ENCODE assay signal across 24 cellular contexts in the genomic region with DNA sequence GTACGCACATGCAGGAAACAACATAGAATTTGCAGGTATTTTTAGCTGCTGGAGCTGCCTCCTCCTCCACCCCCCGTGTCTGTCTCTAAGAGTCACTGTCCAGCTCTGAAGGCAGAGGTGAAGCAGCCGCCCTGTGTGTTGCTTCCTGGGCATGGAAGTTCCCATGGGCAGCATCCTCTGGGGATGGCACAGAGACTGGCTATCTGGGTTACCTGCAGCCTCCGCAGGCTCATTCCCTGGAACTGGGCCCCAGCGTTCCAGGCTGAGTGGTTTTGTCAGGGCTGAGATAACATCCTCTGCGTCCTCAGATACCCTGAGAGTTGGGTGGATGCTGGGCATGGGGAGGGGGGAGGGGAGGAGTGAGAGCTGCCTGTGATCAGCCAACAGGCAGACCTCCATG.
"Had no signal": no experiment of that assay in that cellular context is flagged by ENCODE, and none has a peak within 500 bp of the region (broad histone marks: within the 10 kb centered on the region; RNA-seq: fewer than 3 reads in every experiment).

No MANE protein-coding gene starts in this region.

- H3K27ac Mint-ChIP-seq: activated naive CD8-positive, alpha-beta T cell treated with anti-CD3 and anti-CD28 coated beads for 36 hours; activated T-cell treated with anti-CD3 and anti-CD28 coated beads, Interleukin-2, amount 50 U/mL, for 24 hours; natural killer cell treated with Interleukin-12 subunit alpha and Interleukin-12 subunit beta and Interleukin-15 and Interleukin-18, amount 100 ng/mL, for 72 hours; stimulated activated naive B cell treated with anti-CD40 and anti-IgM and Interleukin-4, amounts not matched to agents 10 μg/mL and 1 μg/mL and 100 μg/mL, for 72 hours; T-cell; T-helper 2 cell treated with Interferon-gamma antibody and Interleukin-4, amounts not matched to agents 5 μg/mL and 100 μg/mL, for 36 hours; WTC11 had no signal

- H3K9me3 Mint-ChIP-seq: natural killer cell treated with Interleukin-12 subunit alpha and Interleukin-12 subunit beta and Interleukin-15 and Interleukin-18, amount 100 ng/mL, for 72 hours; T-helper 2 cell treated with Interferon-gamma antibody and Interleukin-4, amounts not matched to agents 5 μg/mL and 100 μg/mL, for 36 hours had no signal

- DNase-seq: activated CD8-positive, alpha-beta memory T cell treated with anti-CD3 and anti-CD28 coated beads for 24 hours; activated CD8-positive, alpha-beta memory T cell treated with anti-CD3 and anti-CD28 coated beads, Interleukin-2, amount 50 U/mL, for 4 hours; activated naive CD4-positive, alpha-beta T cell treated with Interleukin-2 at 50 U/mL for 16 hours; activated naive CD8-positive, alpha-beta T cell treated with anti-CD3 and anti-CD28 coated beads for 36 hours; activated T-cell treated with anti-CD3 and anti-CD28 coated beads, Interleukin-2, amount 50 U/mL, for 24 hours; amniotic stem cell; cerebellar nuclear complex; esophagus squamous epithelium; head of caudate nucleus; kidney; mammary epithelial cell; midbrain; nucleus accumbens; stimulated activated CD4-positive, alpha-beta T cell treated with anti-CD3 and anti-CD28 coated beads, Interleukin-2, amount 100 ng/mL, for 48 hours; stimulated activated CD8-positive, alpha-beta memory T cell treated with anti-CD3 and anti-CD28 coated beads, Interleukin-4, amount 100 ng/mL, for 48 hours; stimulated activated naive B cell treated with anti-CD40 and anti-IgM and Interleukin-4, amounts not matched to agents 10 μg/mL and 1 μg/mL and 100 μg/mL, for 72 hours; T-cell; transverse colon had no signal

- H3K4me3 ChIP-seq: coronary artery, esophagus squamous epithelium, gastroesophageal sphincter, transverse colon had no signal

- H3K27ac ChIP-seq: coronary artery, esophagus squamous epithelium, gastroesophageal sphincter, transverse colon had no signal

- H3K36me3 ChIP-seq: esophagus squamous epithelium, gastroesophageal sphincter, transverse colon had no signal

- ATAC-seq: gastroesophageal sphincter; left lobe of liver; natural killer cell treated with Interleukin-12 subunit alpha and Interleukin-12 subunit beta and Interleukin-15 and Interleukin-18, amount 100 ng/mL, for 72 hours; stimulated activated naive B cell treated with anti-CD40 and anti-IgM and Interleukin-4, amounts not matched to agents 10 μg/mL and 1 μg/mL and 100 μg/mL, for 72 hours; T-cell; WTC11 had no signal

- H3K4me1 Mint-ChIP-seq: activated naive CD8-positive, alpha-beta T cell treated with anti-CD3 and anti-CD28 coated beads for 36 hours; stimulated activated naive B cell treated with anti-CD40 and anti-IgM and Interleukin-4, amounts not matched to agents 10 μg/mL and 1 μg/mL and 100 μg/mL, for 72 hours; T-cell had no signal

- H3K36me3 Mint-ChIP-seq: activated naive CD8-positive, alpha-beta T cell treated with anti-CD3 and anti-CD28 coated beads for 36 hours; natural killer cell treated with Interleukin-12 subunit alpha and Interleukin-12 subunit beta and Interleukin-15 and Interleukin-18, amount 100 ng/mL, for 72 hours; T-cell; WTC11 had no signal

- H3K9me3 ChIP-seq: esophagus squamous epithelium, gastroesophageal sphincter, transverse colon had no signal

- H3K27me3 ChIP-seq: esophagus squamous epithelium, gastroesophageal sphincter, transverse colon had no signal

- H3K4me1 ChIP-seq: esophagus squamous epithelium, gastroesophageal sphincter, transverse colon had no signal

- H3K4me3 Mint-ChIP-seq: activated naive CD8-positive, alpha-beta T cell treated with anti-CD3 and anti-CD28 coated beads for 36 hours; activated T-cell treated with anti-CD3 and anti-CD28 coated beads, Interleukin-2, amount 50 U/mL, for 24 hours; natural killer cell treated with Interleukin-12 subunit alpha and Interleukin-12 subunit beta and Interleukin-15 and Interleukin-18, amount 100 ng/mL, for 72 hours; stimulated activated naive B cell treated with anti-CD40 and anti-IgM and Interleukin-4, amounts not matched to agents 10 μg/mL and 1 μg/mL and 100 μg/mL, for 72 hours; T-cell; T-helper 2 cell treated with Interferon-gamma antibody and Interleukin-4, amounts not matched to agents 5 μg/mL and 100 μg/mL, for 36 hours; WTC11 had no signal
